ENCODE assay signal across 21 cellular contexts in genomic region chr13:39274926-39275325, GRCh38.
A peak's percentile ranks its signal among the peaks of the same experiment; 100 is the strongest.
DNase-seq lines count a peak whose midpoint lies in the region; ATAC-seq and TF ChIP-seq lines count a peak whose summit lies in the region.
"Had no signal": no experiment of that assay in that cellular context is flagged by ENCODE, and none has a peak within 500 bp of the region (broad histone marks: within the 10 kb centered on the region; RNA-seq: fewer than 3 reads in every experiment).

No MANE protein-coding gene starts in this region.

- H3K36me3 Mint-ChIP-seq in neural crest cell (ENCODE audit: low read depth), result no peaks in the 10 kb centered on the region
- H3K36me3 Mint-ChIP-seq: CD4-positive, CD25-positive, alpha-beta regulatory T cell had no signal

- no peak overlapping the region for H3K4me3 Mint-ChIP-seq in neural crest cell
- H3K4me3 Mint-ChIP-seq: CD4-positive, CD25-positive, alpha-beta regulatory T cell; CD8-positive, alpha-beta memory T cell; HFFc6 had no signal

- H4K20me1 ChIP-seq in Loucy (ENCODE audit: insufficient read depth, low read length, poor library complexity, severe bottlenecking) (no peaks in the 10 kb centered on the region), OCI-LY3 (ENCODE audit: insufficient read depth, low read length) (no peaks in the 10 kb centered on the region)

- H3F3A ChIP-seq in Loucy (ENCODE audit: low read depth), result no peaks in the 10 kb centered on the region

- H3K9ac ChIP-seq in Loucy (ENCODE audit: low read depth, low read length, poor library complexity, severe bottlenecking) (no peak overlapping the region), OCI-LY3 (ENCODE audit: low read length) (peak overlapping the region; percentile 43; the same call in 1 of the 2 replicates)

- no peaks in the 10 kb centered on the region for H3K9me3 Mint-ChIP-seq in neural crest cell
- H3K9me3 Mint-ChIP-seq: HFFc6 had no signal

- H3K27me3 Mint-ChIP-seq in neural crest cell (ENCODE audit: low read depth), result no peaks in the 10 kb centered on the region

- H3K4me1 ChIP-seq in right cardiac atrium (ENCODE audit: control insufficient read depth, insufficient read depth, low read length) (peaks cover 5% of the 10 kb centered on the region), Loucy (ENCODE audit: insufficient read depth, low read length, poor library complexity, severe bottlenecking) (no peaks in the 10 kb centered on the region), OCI-LY3 (ENCODE audit: low read length) (peaks cover 18% of the 10 kb centered on the region)
- H3K4me1 ChIP-seq: BE2C had no signal

- ATAC-seq in Right ventricle myocardium inferior (peak; percentile 16), right cardiac atrium (no peak), HG02623 (IDR thresholded peaks at IDR 0.05; ENCODE audit: unreplicated experiment) (no peak)
- ATAC-seq: HCT116 had no signal

- no peak overlapping the region for H3K4me3 ChIP-seq in right cardiac atrium (ENCODE audit: low read length)
- H3K4me3 ChIP-seq in Loucy (ENCODE audit: low read length, poor library complexity, severe bottlenecking), result no peak overlapping the region
- H3K4me3 ChIP-seq in OCI-LY3 (ENCODE audit: low read length), result no peak overlapping the region

- no peaks in the 10 kb centered on the region for H3K79me2 ChIP-seq in Loucy (ENCODE audit: insufficient read depth, low read length)
- no peaks in the 10 kb centered on the region for H3K79me2 ChIP-seq in OCI-LY3 (ENCODE audit: low read length)

- H3K36me3 ChIP-seq in Loucy (ENCODE audit: insufficient read depth, low read length) (no peaks in the 10 kb centered on the region), OCI-LY3 (replicated peaks; ENCODE audit: low read depth, low read length) (peaks cover 4% of the 10 kb centered on the region)
- H3K36me3 ChIP-seq: BE2C had no signal

- no peaks in the 10 kb centered on the region for H3K9me3 ChIP-seq in right cardiac atrium (ENCODE audit: control insufficient read depth, low read length)
- H3K9me3 ChIP-seq in Loucy (ENCODE audit: insufficient read depth, low read depth, low read length), result no peaks in the 10 kb centered on the region
- no peaks in the 10 kb centered on the region for H3K9me3 ChIP-seq in OCI-LY3 (ENCODE audit: insufficient read depth, low read length)
- H3K9me3 ChIP-seq: BE2C had no signal

- peak overlapping the region; percentile 45 for H3K27ac Mint-ChIP-seq in neural crest cell (ENCODE audit: unreplicated experiment)
- H3K27ac Mint-ChIP-seq: CD4-positive, CD25-positive, alpha-beta regulatory T cell; HFFc6 had no signal

- no peak overlapping the region for H3K27ac ChIP-seq in right cardiac atrium (ENCODE audit: low read length)
- H3K27ac ChIP-seq in OCI-LY3 (ENCODE audit: low read length), result 0 out of 2 replicates have a peak overlapping the region, but pooled peaks have one; percentile 24

- intact Hi-C loops in Right ventricle myocardium inferior (cut with DNase I), result loop anchor here (2.0 to 5.0 kb wide), 5 partner anchors 37 to 338 kb away; partner anchors contain the start of gene LHFPL6
- intact Hi-C loops in right cardiac atrium (cut with DNase I), result loop anchor here in 3 of 4 donors (5.0 to 10.0 kb wide), 3 partner anchors 330 to 340 kb away; partner anchors contain the start of gene LHFPL6 (in 1 of the 3)

- H3K4me2 ChIP-seq in Loucy (ENCODE audit: low read depth, low read length, poor library complexity, severe bottlenecking), result no peak overlapping the region
- 0 out of 2 replicates have a peak overlapping the region, but pooled peaks have one; percentile 28 for H3K4me2 ChIP-seq in OCI-LY3 (ENCODE audit: low read length)

- no peak for DNase-seq in Right ventricle myocardium inferior (ENCODE audit: missing footprints)
- no peak for DNase-seq in right cardiac atrium
- DNase-seq in neural crest cell (ENCODE audit: low read depth, low spot score), result no peak
- DNase-seq in amygdala (lab: John Stamatoyannopoulos, UW), result no peak
- DNase-seq: ACHN; BE2C; C1 segment of cervical spinal cord; CD4-positive, CD25-positive, alpha-beta regulatory T cell; CD8-positive, alpha-beta memory T cell; COR-L47; DMS 273 treated with DMSO at 0.1 percent for 48 hours; DMS79; GDM1; GOT3; H7; HFFc6; IMR-90 had no signal

- no peaks in the 10 kb centered on the region for H3K9me2 ChIP-seq in Loucy (replicated peaks; ENCODE audit: low read depth, low read length)

- H3K4me1 Mint-ChIP-seq in neural crest cell, result peaks cover 15% of the 10 kb centered on the region
- H3K4me1 Mint-ChIP-seq: CD4-positive, CD25-positive, alpha-beta regulatory T cell; CD8-positive, alpha-beta memory T cell had no signal

- H2AFZ ChIP-seq in Loucy (ENCODE audit: low read length), result 0 out of 2 replicates have a peak overlapping the region, but pooled peaks have one; percentile 76
- peak overlapping the region; percentile 73 for H2AFZ ChIP-seq in OCI-LY3 (ENCODE audit: low read depth, low read length)

- 67% methylated on average over 3 of the region's 3 CpGs for WGBS in right cardiac atrium

- H3K27me3 ChIP-seq in right cardiac atrium (ENCODE audit: control insufficient read depth, insufficient read depth) (no peaks in the 10 kb centered on the region), Loucy (ENCODE audit: insufficient read depth, low read length, poor library complexity, severe bottlenecking) (no peaks in the 10 kb centered on the region), OCI-LY3 (ENCODE audit: low read depth, low read length) (no peaks in the 10 kb centered on the region)

- TF ChIP-seq CTCF in Loucy (conservative IDR thresholded peaks at IDR 0.05; ENCODE audit: low read length), result no peak
- TF ChIP-seq CTCF in OCI-LY3 (IDR thresholded peaks at IDR 0.05; ENCODE audit: low read depth, low read length), result no peak
- TF ChIP-seq CTCF in neural crest cell (conservative IDR thresholded peaks at IDR 0.05), result no peak
